Comparison of ENCODE assay signal across 19 cellular contexts in the genomic region with DNA sequence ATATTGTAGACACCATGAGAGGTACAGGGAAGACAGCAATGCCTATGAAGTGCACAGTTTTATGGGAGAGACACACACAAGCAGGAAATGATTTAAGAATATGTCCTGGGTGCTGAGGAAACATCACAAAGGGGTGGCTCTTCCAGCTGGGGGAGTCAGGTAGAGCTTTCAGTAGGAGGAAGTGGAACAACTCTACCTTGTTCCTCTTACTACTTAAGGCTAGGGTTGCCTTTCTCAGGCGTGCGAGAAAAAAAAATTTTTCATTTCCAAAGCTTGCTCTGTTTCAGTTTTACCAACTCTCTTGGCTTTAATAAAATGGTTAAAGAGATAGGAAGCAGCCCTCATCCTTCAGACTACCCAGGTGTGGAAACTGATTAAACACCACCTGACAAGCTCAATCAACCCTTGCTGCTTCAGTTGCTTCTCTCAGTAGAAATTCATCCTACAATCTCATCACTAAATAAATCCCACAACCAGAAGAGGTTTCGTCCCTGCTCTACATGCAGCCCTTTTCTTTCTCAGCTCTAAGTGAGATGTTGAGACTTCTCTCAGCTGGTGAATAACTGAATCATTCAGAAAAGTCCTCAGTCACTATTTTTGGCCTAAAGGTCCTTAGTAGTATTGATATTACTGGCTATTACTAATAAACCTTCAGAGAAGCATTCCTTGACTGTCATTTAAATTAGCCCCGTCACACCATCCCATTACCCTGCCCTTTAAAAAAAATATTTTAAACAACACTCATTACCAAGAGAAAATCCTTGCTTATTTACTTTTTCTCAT. TPM values are rescaled to one million over a fixed set of nuclear protein-coding genes. Genes with fewer than 3 reads are reported as not detected.
A peak's percentile ranks its signal among the peaks of the same experiment; 100 is the strongest.
DNase-seq lines count a peak whose midpoint lies in the region; ATAC-seq, FAIRE-seq and TF ChIP-seq lines count a peak whose summit lies in the region.
"Had no signal": no experiment of that assay in that cellular context is flagged by ENCODE, and none has a peak within 500 bp of the region (broad histone marks: within the 10 kb centered on the region; RNA-seq: fewer than 3 reads in every experiment).

No MANE protein-coding gene starts in this region.

- peaks cover 14% of the 10 kb centered on the region for H3K4me1 Mint-ChIP-seq in mesothelial cell of epicardium

- TF ChIP-seq POLR2A in GM12892 (IDR thresholded peaks at IDR 0.05; ENCODE audit: low read depth, low read length), result no peak

- H3K4me1 ChIP-seq in OCI-LY3 (ENCODE audit: low read length) (peaks cover 73% of the 10 kb centered on the region), heart right ventricle (peaks cover 22 to 64% (median 47%) of the 10 kb centered on the region in 9 donors)

- H3K79me2 ChIP-seq in OCI-LY3 (ENCODE audit: low read length), result peaks cover 89% of the 10 kb centered on the region

- H3K9ac ChIP-seq in OCI-LY3 (ENCODE audit: low read length), result peak overlapping the region; percentile 49

- no peak for TF ChIP-seq CTCF in OCI-LY3 (IDR thresholded peaks at IDR 0.05; ENCODE audit: low read depth, low read length)
- TF ChIP-seq CTCF in heart right ventricle (IDR thresholded peaks at IDR 0.05), result no peak
- TF ChIP-seq CTCF in mesothelial cell of epicardium (IDR thresholded peaks at IDR 0.05; ENCODE audit: unreplicated experiment), result no peak

- H3K4me2 ChIP-seq in OCI-LY3 (ENCODE audit: low read length), result peak overlapping the region; percentile 82

- H3K9me3 ChIP-seq in OCI-LY3 (ENCODE audit: insufficient read depth, low read length) (no peaks in the 10 kb centered on the region), heart right ventricle (no peaks in the 10 kb centered on the region)
- H3K9me3 ChIP-seq: stomach had no signal

- ATAC-seq in GM19463 (IDR thresholded peaks at IDR 0.05; ENCODE audit: unreplicated experiment) (peak; percentile 41), HG02884 (IDR thresholded peaks at IDR 0.05; ENCODE audit: unreplicated experiment) (peak; percentile 59), heart right ventricle (no peak)
- ATAC-seq: K562 had no signal

- H2AFZ ChIP-seq in OCI-LY3 (ENCODE audit: low read depth, low read length), result no peak overlapping the region

- H3K4me3 ChIP-seq in OCI-LY3 (ENCODE audit: low read length) (peak overlapping the region; percentile 52), heart right ventricle (no peak overlapping the region)
- H3K4me3 ChIP-seq: K562, stomach had no signal

- DNase-seq in GM12892 (ENCODE audit: insufficient read length), result peak; percentile 29
- DNase-seq in COLO829 (ENCODE audit: low spot score), result no peak
- DNase-seq in heart right ventricle, result no peak
- no peak for DNase-seq in mesothelial cell of epicardium (ENCODE audit: low spot score in 2 of 2, unreplicated experiment in 2 of 2)
- DNase-seq in SKM-1 treated with dmso at 0.1 percent for 144 hours (lab: John Stamatoyannopoulos, UW; ENCODE audit: unreplicated experiment), result no peak
- DNase-seq: activated CD4-positive, alpha-beta T cell treated with anti-CD3 and anti-CD28 coated beads for 4 hours; effector CD8-positive, alpha-beta T cell; EL; NCI-H1930; NK-92 treated with Interleukin-12 subunit alpha and Interleukin-12 subunit beta, amount 100 ng/mL, for 24 hours; retina; stimulated activated CD4-positive, alpha-beta T cell treated with anti-CD3 and anti-CD28 coated beads, Interleukin-4, amount 100 ng/mL, for 4 hours; stomach had no signal

- peaks cover 71% of the 10 kb centered on the region for H4K20me1 ChIP-seq in OCI-LY3 (ENCODE audit: insufficient read depth, low read length)

- H3K27ac Mint-ChIP-seq in mesothelial cell of epicardium, result no peak overlapping the region

- peaks cover 41% of the 10 kb centered on the region for H3K27me3 Mint-ChIP-seq in mesothelial cell of epicardium (ENCODE audit: low read depth)

- no peaks in the 10 kb centered on the region for H3K9me3 Mint-ChIP-seq in mesothelial cell of epicardium

- no peaks in the 10 kb centered on the region for H3K36me3 Mint-ChIP-seq in mesothelial cell of epicardium

- H3K4me3 Mint-ChIP-seq in mesothelial cell of epicardium, result no peak overlapping the region

- 95% methylated on average over 4 of the region's 4 CpGs for WGBS in heart right ventricle, 2 donors

- peak; percentile 90 for FAIRE-seq in GM12892 (lab: Jason Lieb, UNC)
- FAIRE-seq: frontal cortex, islet of Langerhans, K562 had no signal

- peaks cover 5% of the 10 kb centered on the region for H3K36me3 ChIP-seq in OCI-LY3 (replicated peaks; ENCODE audit: low read depth, low read length)
- no peaks in the 10 kb centered on the region for H3K36me3 ChIP-seq in heart right ventricle
- H3K36me3 ChIP-seq: stomach had no signal

- no peaks in the 10 kb centered on the region for H3K27me3 ChIP-seq in OCI-LY3 (ENCODE audit: low read depth, low read length)
- peaks cover 0 to 43% (median 29%) of the 10 kb centered on the region in 7 donors for H3K27me3 ChIP-seq in heart right ventricle

- intact Hi-C loops in heart right ventricle (cut with DNase I), result loop anchor here in 2 of 10 donors (5.0 to 10.0 kb wide), 2 partner anchors 35 to 87 kb away; no protein-coding TSS in a partner anchor

- peak overlapping the region; percentile 92 for H3K27ac ChIP-seq in OCI-LY3 (ENCODE audit: low read length)
- H3K27ac ChIP-seq in heart right ventricle, result no peak overlapping the region
- H3K27ac ChIP-seq: stomach had no signal

RNA-seq across cellular contexts. Expression of gene ABTB2, which starts 5.9 kb away (rescaled TPM):
- polyA plus RNA-seq in GM12892 (2012; ENCODE audit: missing spikeins), result 1.5 TPM
- total RNA-seq in heart right ventricle (10 to 100 TPM in 9 of 10 donors, 1 to 10 TPM in 1; 7.3 to 19.1 (median 15.8) TPM), mesothelial cell of epicardium (2.6 to 3.1 TPM (median 2.7 TPM) in 3 replicates)
- polyA plus RNA-seq in heart right ventricle, result 10 to 100 TPM in 1 of 2 donors, 1 to 10 TPM in 1; 2.5 to 11.0 TPM

Comparison
In these comparisons a context has a peak if more than half of its experiments do, and no peak if none do; other contexts are left out.
1. ATAC-seq: peak in GM19463 (single experiment) and HG02884 (single experiment); none in heart right ventricle (0 of 8).